In the genomic region with DNA sequence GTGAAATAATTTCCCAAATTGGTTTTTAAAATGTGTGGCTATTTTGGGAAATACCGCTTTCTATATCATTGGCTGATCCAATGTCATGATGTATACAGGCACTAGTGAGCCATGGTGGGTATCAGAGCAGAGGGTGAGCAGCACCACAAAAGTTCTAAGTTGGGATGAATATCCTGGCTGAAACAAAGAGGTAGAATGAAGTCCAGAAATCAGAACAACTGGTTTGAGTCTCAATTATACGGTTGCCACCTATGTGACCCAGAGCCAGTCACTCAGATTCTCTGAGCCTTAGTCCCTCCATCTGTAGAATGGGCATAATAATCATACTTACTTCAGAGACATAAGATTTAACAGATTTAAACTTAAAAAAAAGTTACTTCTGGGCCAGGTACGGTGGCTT, we compare ENCODE assay signal across 22 cellular contexts.
"Had no signal": no experiment of that assay in that cellular context is flagged by ENCODE, and none has a peak within 500 bp of the region (broad histone marks: within the 10 kb centered on the region; RNA-seq: fewer than 3 reads in every experiment).

No MANE protein-coding gene starts in this region.

- FAIRE-seq: colon, endothelial cell of umbilical vein, frontal cortex, islet of Langerhans, keratinocyte had no signal

- H3K9me3 ChIP-seq: esophagus muscularis mucosa, heart left ventricle, left lung, lower lobe of right lung, mucosa of descending colon had no signal

- H3K4me1 ChIP-seq: esophagus muscularis mucosa, foreskin keratinocyte, gastroesophageal sphincter, heart left ventricle, left lung, lower lobe of right lung had no signal

- DNase-seq: dermis blood vessel endothelial cell; dorsolateral prefrontal cortex; effector CD4-positive, alpha-beta T cell; effector memory CD4-positive, alpha-beta T cell; foreskin keratinocyte; heart left ventricle; hippocampal formation; left cardiac atrium; left lung; left ventricle myocardium superior; lower lobe of right lung; mesenchymal stem cell; mucosa of descending colon; naive B cell had no signal

- ATAC-seq: foreskin keratinocyte, gastroesophageal sphincter, heart left ventricle, left cardiac atrium, left lung, left ventricle myocardium superior, lower lobe of right lung, mucosa of descending colon had no signal

- H3K4me3 ChIP-seq: coronary artery, dorsolateral prefrontal cortex, esophagus muscularis mucosa, gastroesophageal sphincter, heart left ventricle, left lung, lower lobe of right lung, mucosa of descending colon had no signal

- H3K36me3 ChIP-seq: esophagus muscularis mucosa, gastroesophageal sphincter, heart left ventricle, left lung, lower lobe of right lung had no signal

- H3K27me3 ChIP-seq: dorsolateral prefrontal cortex, esophagus muscularis mucosa, foreskin keratinocyte, gastroesophageal sphincter, heart left ventricle, left lung had no signal

- H3K27ac ChIP-seq: coronary artery, dorsolateral prefrontal cortex, esophagus muscularis mucosa, foreskin keratinocyte, gastroesophageal sphincter, heart left ventricle, left lung, lower lobe of right lung had no signal
